ENCODE assay signal across 1 cellular context in the genomic region with DNA sequence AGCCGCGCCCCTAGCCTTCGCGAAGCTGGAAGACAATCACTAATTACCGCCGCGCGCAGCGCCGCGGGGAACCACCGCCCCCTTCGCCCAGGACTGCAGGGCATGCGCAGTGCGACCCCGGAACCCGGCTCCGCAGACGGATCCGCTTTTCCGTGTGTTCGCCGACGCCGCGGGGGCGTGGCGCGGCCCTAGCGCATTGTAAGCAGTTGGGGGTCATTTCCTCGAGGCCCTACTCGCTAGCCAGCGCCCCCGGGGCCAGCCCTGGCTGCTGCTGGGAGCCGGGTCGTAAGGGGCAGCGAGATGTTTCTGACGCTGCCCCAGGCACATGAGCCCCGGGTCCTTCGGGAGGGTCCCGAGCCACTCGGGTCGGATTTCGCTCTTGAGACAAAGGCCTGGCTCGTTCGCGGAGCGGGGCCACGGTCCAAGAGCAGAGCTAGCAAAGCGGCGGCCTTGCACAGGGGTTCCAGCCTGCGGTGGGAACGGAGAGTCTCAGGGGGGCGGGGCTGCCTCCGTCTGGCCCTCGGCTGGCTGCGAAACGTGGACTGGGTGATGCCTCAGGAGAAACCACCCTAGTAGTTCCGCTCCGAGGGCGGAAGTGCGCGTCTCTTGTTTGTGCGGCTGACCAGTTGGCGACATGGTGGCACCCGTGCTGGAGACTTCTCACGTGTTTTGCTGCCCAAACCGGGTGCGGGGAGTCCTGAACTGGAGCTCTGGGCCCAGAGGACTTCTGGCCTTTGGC.
A peak's percentile ranks its signal among the peaks of the same experiment; 100 is the strongest.
TF ChIP-seq lines count a peak whose summit lies in the region.

A gene with protein sequence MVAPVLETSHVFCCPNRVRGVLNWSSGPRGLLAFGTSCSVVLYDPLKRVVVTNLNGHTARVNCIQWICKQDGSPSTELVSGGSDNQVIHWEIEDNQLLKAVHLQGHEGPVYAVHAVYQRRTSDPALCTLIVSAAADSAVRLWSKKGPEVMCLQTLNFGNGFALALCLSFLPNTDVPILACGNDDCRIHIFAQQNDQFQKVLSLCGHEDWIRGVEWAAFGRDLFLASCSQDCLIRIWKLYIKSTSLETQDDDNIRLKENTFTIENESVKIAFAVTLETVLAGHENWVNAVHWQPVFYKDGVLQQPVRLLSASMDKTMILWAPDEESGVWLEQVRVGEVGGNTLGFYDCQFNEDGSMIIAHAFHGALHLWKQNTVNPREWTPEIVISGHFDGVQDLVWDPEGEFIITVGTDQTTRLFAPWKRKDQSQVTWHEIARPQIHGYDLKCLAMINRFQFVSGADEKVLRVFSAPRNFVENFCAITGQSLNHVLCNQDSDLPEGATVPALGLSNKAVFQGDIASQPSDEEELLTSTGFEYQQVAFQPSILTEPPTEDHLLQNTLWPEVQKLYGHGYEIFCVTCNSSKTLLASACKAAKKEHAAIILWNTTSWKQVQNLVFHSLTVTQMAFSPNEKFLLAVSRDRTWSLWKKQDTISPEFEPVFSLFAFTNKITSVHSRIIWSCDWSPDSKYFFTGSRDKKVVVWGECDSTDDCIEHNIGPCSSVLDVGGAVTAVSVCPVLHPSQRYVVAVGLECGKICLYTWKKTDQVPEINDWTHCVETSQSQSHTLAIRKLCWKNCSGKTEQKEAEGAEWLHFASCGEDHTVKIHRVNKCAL (plus strand): TSS at position 600 of the 739 bp plus-strand sequence. CDS start 35 bp downstream, at position 635.
A gene with protein sequence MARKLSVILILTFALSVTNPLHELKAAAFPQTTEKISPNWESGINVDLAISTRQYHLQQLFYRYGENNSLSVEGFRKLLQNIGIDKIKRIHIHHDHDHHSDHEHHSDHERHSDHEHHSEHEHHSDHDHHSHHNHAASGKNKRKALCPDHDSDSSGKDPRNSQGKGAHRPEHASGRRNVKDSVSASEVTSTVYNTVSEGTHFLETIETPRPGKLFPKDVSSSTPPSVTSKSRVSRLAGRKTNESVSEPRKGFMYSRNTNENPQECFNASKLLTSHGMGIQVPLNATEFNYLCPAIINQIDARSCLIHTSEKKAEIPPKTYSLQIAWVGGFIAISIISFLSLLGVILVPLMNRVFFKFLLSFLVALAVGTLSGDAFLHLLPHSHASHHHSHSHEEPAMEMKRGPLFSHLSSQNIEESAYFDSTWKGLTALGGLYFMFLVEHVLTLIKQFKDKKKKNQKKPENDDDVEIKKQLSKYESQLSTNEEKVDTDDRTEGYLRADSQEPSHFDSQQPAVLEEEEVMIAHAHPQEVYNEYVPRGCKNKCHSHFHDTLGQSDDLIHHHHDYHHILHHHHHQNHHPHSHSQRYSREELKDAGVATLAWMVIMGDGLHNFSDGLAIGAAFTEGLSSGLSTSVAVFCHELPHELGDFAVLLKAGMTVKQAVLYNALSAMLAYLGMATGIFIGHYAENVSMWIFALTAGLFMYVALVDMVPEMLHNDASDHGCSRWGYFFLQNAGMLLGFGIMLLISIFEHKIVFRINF (minus strand): TSS at position 41 of the 739 bp plus-strand sequence. CDS start 2,333 bp downstream, outside the sequence.

TF ChIP-seq in liver, 16 proteins besides CTCF, POLR2A, EP300 and RAD21:
- TF ChIP-seq RXRA (IDR thresholded peaks at IDR 0.05) (peak in 1 of 2 donors; percentile 82), NR2F2 (IDR thresholded peaks at IDR 0.05) (peak; percentile 80), JUND (IDR thresholded peaks at IDR 0.05) (peak; percentile 14 to 63), HNF4A (conservative IDR thresholded peaks at IDR 0.05) (no peak), HNF4G (IDR thresholded peaks at IDR 0.05) (no peak), EGR1 (IDR thresholded peaks at IDR 0.05; ENCODE audit: low read depth in 2 of 2) (peak; percentile 75 to 88), SP1 (IDR thresholded peaks at IDR 0.05) (peak; percentile 78), FOXA2 (IDR thresholded peaks at IDR 0.05) (no peak), YY1 (IDR thresholded peaks at IDR 0.05) (peak; percentile 94), TAF1 (conservative IDR thresholded peaks at IDR 0.05) (no peak), FOXA1 (IDR thresholded peaks at IDR 0.05) (peak; percentile 6), GABPA (IDR thresholded peaks at IDR 0.05 in 1 of 2, conservative IDR thresholded peaks at IDR 0.05 in 1 of 2) (peak; percentile 79 to 93)
- TF ChIP-seq, protein P1, sequence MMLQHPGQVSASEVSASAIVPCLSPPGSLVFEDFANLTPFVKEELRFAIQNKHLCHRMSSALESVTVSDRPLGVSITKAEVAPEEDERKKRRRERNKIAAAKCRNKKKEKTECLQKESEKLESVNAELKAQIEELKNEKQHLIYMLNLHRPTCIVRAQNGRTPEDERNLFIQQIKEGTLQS (IDR thresholded peaks at IDR 0.05), result no peak
- TF ChIP-seq, protein P2, sequence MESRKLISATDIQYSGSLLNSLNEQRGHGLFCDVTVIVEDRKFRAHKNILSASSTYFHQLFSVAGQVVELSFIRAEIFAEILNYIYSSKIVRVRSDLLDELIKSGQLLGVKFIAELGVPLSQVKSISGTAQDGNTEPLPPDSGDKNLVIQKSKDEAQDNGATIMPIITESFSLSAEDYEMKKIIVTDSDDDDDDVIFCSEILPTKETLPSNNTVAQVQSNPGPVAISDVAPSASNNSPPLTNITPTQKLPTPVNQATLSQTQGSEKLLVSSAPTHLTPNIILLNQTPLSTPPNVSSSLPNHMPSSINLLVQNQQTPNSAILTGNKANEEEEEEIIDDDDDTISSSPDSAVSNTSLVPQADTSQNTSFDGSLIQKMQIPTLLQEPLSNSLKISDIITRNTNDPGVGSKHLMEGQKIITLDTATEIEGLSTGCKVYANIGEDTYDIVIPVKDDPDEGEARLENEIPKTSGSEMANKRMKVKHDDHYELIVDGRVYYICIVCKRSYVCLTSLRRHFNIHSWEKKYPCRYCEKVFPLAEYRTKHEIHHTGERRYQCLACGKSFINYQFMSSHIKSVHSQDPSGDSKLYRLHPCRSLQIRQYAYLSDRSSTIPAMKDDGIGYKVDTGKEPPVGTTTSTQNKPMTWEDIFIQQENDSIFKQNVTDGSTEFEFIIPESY (IDR thresholded peaks at IDR 0.05), result peak; percentile 68
- TF ChIP-seq, protein P3, sequence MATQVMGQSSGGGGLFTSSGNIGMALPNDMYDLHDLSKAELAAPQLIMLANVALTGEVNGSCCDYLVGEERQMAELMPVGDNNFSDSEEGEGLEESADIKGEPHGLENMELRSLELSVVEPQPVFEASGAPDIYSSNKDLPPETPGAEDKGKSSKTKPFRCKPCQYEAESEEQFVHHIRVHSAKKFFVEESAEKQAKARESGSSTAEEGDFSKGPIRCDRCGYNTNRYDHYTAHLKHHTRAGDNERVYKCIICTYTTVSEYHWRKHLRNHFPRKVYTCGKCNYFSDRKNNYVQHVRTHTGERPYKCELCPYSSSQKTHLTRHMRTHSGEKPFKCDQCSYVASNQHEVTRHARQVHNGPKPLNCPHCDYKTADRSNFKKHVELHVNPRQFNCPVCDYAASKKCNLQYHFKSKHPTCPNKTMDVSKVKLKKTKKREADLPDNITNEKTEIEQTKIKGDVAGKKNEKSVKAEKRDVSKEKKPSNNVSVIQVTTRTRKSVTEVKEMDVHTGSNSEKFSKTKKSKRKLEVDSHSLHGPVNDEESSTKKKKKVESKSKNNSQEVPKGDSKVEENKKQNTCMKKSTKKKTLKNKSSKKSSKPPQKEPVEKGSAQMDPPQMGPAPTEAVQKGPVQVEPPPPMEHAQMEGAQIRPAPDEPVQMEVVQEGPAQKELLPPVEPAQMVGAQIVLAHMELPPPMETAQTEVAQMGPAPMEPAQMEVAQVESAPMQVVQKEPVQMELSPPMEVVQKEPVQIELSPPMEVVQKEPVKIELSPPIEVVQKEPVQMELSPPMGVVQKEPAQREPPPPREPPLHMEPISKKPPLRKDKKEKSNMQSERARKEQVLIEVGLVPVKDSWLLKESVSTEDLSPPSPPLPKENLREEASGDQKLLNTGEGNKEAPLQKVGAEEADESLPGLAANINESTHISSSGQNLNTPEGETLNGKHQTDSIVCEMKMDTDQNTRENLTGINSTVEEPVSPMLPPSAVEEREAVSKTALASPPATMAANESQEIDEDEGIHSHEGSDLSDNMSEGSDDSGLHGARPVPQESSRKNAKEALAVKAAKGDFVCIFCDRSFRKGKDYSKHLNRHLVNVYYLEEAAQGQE (IDR thresholded peaks at IDR 0.05), result peak; percentile 84
- TF ChIP-seq, protein P4, sequence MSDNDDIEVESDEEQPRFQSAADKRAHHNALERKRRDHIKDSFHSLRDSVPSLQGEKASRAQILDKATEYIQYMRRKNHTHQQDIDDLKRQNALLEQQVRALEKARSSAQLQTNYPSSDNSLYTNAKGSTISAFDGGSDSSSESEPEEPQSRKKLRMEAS (IDR thresholded peaks at IDR 0.05), result peak; percentile 78
